Comparison of ENCODE assay signal across 15 cellular contexts in the genomic region with DNA sequence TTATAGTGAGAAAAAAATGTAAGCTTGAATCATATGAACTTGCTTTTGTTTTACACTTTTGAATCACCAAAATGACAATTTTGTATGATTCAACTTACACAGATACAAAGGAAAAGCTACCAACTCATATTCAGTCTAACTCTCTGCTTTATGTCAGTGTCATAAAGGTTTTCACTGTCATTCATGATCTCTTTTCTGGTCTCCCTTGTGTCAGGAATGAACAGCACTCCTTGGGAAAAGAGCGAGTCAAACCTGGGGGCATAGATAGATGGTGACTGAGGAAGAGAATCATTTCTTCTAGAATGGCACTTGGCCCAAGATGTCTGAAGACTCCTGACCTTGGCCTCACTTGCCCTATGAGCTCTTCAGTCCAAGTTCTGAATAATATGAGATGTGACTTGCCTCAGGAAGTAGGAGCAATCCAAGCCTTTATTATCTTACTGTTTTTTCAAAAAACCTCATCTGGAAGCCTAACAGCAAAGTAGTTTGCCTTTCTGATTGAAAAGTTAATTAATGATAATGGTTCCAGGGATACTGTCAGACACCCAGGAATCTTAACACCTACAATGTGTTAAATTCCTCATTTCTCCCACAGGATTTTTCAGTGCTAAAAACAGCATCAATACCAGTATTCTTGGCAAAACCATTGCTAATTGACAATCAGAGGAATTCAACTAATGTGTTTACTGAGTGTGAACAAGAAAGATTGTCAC.
"Had no signal": no experiment of that assay in that cellular context is flagged by ENCODE, and none has a peak within 500 bp of the region (broad histone marks: within the 10 kb centered on the region; RNA-seq: fewer than 3 reads in every experiment).

No MANE protein-coding gene starts in this region.

- H3K27ac ChIP-seq: esophagus squamous epithelium, hepatocyte, neutrophil, stomach, thoracic aorta had no signal

- ATAC-seq: activated naive CD4-positive, alpha-beta T cell treated with anti-CD3 and anti-CD28 coated beads, Interleukin-2, amount 50 U/mL, for 72 hours; activated T-cell treated with anti-CD3 and anti-CD28 coated beads, Interleukin-2, amount 50 U/mL, for 4 hours had no signal

- H3K4me2 ChIP-seq: hepatocyte had no signal

- FAIRE-seq: kidney, TTC549 had no signal

- H3K4me3 ChIP-seq: esophagus squamous epithelium, hepatocyte, sigmoid colon, stomach, thoracic aorta had no signal

- H3K9me3 ChIP-seq: esophagus squamous epithelium, neutrophil, sigmoid colon, stomach, thoracic aorta had no signal

- DNase-seq: activated CD4-positive, CD25-positive, alpha-beta regulatory T cell; activated effector memory CD4-positive, alpha-beta T cell treated with anti-CD3 and anti-CD28 coated beads, Interleukin-2, amount 50 U/mL, for 16 hours; activated T-cell treated with anti-CD3 and anti-CD28 coated beads, Interleukin-2, amount 50 U/mL, for 4 hours; amniotic stem cell; esophagus squamous epithelium; kidney; sigmoid colon; stimulated activated CD4-positive, alpha-beta T cell treated with anti-CD3 and anti-CD28 coated beads, Interleukin-15, amount 100 ng/mL, for 24 hours; stimulated activated CD4-positive, alpha-beta T cell treated with anti-CD3 and anti-CD28 coated beads, Interleukin-4, amount 100 ng/mL, for 4 hours; stomach had no signal

- H3K27me3 ChIP-seq: esophagus squamous epithelium, hepatocyte, neutrophil, sigmoid colon, stomach had no signal

- H3K36me3 ChIP-seq: esophagus squamous epithelium, neutrophil, sigmoid colon, stomach, thoracic aorta had no signal

- H3K79me2 ChIP-seq: hepatocyte had no signal

- H2AFZ ChIP-seq: hepatocyte had no signal

- H3K4me1 ChIP-seq: esophagus squamous epithelium, sigmoid colon, stomach had no signal
